In the genomic region with DNA sequence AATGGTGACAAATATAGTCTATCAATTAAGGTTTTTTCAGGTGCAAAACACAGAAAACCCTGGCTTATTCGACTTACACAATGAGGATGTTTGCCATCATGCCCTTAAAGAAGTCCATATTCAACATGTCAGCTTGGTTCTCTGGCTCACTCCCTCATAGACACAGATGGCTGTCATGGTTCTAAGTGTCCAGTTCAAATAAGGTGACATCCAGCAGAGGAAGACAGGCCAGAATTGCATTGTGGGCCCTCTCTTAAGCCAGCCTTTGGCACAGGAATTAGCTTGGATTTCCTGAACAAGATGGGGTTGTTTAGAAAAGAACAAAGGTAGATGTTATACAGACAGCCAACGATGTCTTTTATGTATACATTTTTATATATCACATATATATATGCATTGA, we compare ENCODE assay signal across 17 cellular contexts. TPM values are rescaled to one million over a fixed set of nuclear protein-coding genes. Genes with fewer than 3 reads are reported as not detected.
DNase-seq lines count a peak whose midpoint lies in the region; ATAC-seq and TF ChIP-seq lines count a peak whose summit lies in the region.
"Had no signal": no experiment of that assay in that cellular context is flagged by ENCODE, and none has a peak within 500 bp of the region (broad histone marks: within the 10 kb centered on the region; RNA-seq: fewer than 3 reads in every experiment).

No MANE protein-coding gene starts in this region.

- no peak overlapping the region for H2BK5ac ChIP-seq in mesenchymal stem cell (ENCODE audit: low read depth, low read length, poor library complexity, severe bottlenecking)

- H3K14ac ChIP-seq in mesenchymal stem cell (ENCODE audit: low read length in 2 of 2), result no peak overlapping the region

- no peak overlapping the region for H3K27ac ChIP-seq in heart left ventricle
- H3K27ac ChIP-seq in left ventricle myocardium inferior (replicated peaks), result no peak overlapping the region
- H3K27ac ChIP-seq in heart right ventricle, result no peak overlapping the region
- no peak overlapping the region for H3K27ac ChIP-seq in mesenchymal stem cell (ENCODE audit: low read length, poor library complexity, severe bottlenecking)
- H3K27ac ChIP-seq: BLaER1 treated with 17β-estradiol and CSF1 and Interleukin-3, amounts not matched to agents 10 nM and 100 nM; HL-60 had no signal

- no peak overlapping the region for H3K4ac ChIP-seq in mesenchymal stem cell (ENCODE audit: low read depth in 1 of 2, low read length in 2 of 2)

- H3K4me3 ChIP-seq in heart left ventricle (no peak overlapping the region), left ventricle myocardium inferior (no peak overlapping the region), heart right ventricle (no peak overlapping the region), mesenchymal stem cell (ENCODE audit: insufficient read depth in 1 of 2, low read depth in 1 of 2, low read length in 2 of 2) (no peak overlapping the region)
- H3K4me3 ChIP-seq: BLaER1 treated with 17β-estradiol and CSF1 and Interleukin-3, amounts not matched to agents 10 nM and 100 nM; GM23338 had no signal

- no peak overlapping the region for H2BK12ac ChIP-seq in mesenchymal stem cell (ENCODE audit: low read length in 2 of 2)

- no peak overlapping the region for H2AK5ac ChIP-seq in mesenchymal stem cell (ENCODE audit: low read length, severe bottlenecking)

- DNase-seq in NCI-H2029 (lab: John Stamatoyannopoulos, UW) (peak; percentile 39), NCI-H2029 treated with DMSO at 0.1 percent for 48 hours (lab: John Stamatoyannopoulos, UW) (no peak), heart left ventricle (no peak), left ventricle myocardium inferior (no peak), heart right ventricle (no peak), mesenchymal stem cell (no peak)
- DNase-seq in activated naive CD4-positive, alpha-beta T cell treated with anti-CD3 and anti-CD28 coated beads, Interleukin-2, amount 50 U/mL, for 72 hours (ENCODE audit: low spot score in 2 of 2), result no peak
- DNase-seq: 8988T; Calu3; CD8-positive, alpha-beta T cell; GDM1; HCEC 1CT had no signal

- intact Hi-C loops in heart left ventricle (cut with DNase I) (no loop called here), left ventricle myocardium inferior (cut with micrococcal nuclease) (no loop called here), heart right ventricle (cut with DNase I) (no loop called here)

- no peak for TF ChIP-seq POLR2A in heart left ventricle (IDR thresholded peaks at IDR 0.05)

- no peaks in the 10 kb centered on the region for H3K9me3 ChIP-seq in heart left ventricle
- no peaks in the 10 kb centered on the region for H3K9me3 ChIP-seq in left ventricle myocardium inferior (replicated peaks)
- H3K9me3 ChIP-seq in heart right ventricle, result no peaks in the 10 kb centered on the region
- H3K9me3 ChIP-seq in mesenchymal stem cell (ENCODE audit: control insufficient read depth, low read length), result no peaks in the 10 kb centered on the region

- no peak overlapping the region for H2BK15ac ChIP-seq in mesenchymal stem cell (ENCODE audit: low read depth, poor library complexity, severe bottlenecking)

- H3K9ac ChIP-seq in mesenchymal stem cell (ENCODE audit: low read length), result no peak overlapping the region
- H3K9ac ChIP-seq: BLaER1 treated with 17β-estradiol and CSF1 and Interleukin-3, amounts not matched to agents 10 nM and 100 nM had no signal

- peak overlapping the region; percentile 10 for H4K91ac ChIP-seq in mesenchymal stem cell (ENCODE audit: low read length)

- H3K4me1 ChIP-seq in heart left ventricle (peaks cover 0 to 13% (median 1%) of the 10 kb centered on the region in 12 donors), left ventricle myocardium inferior (peaks cover 12% of the 10 kb centered on the region), heart right ventricle (peaks cover 0 to 15% (median 5%) of the 10 kb centered on the region in 9 donors), mesenchymal stem cell (ENCODE audit: control insufficient read depth, insufficient read depth, low read depth, low read length) (peaks cover 8% of the 10 kb centered on the region)

- no peak overlapping the region for H3K18ac ChIP-seq in mesenchymal stem cell (ENCODE audit: low read depth in 1 of 2, low read length in 2 of 2)

- H2AFZ ChIP-seq in mesenchymal stem cell (ENCODE audit: low read depth, low read length), result no peak overlapping the region
- H2AFZ ChIP-seq: GM23338 had no signal

- no peaks in the 10 kb centered on the region for H3K79me1 ChIP-seq in mesenchymal stem cell (replicated peaks; ENCODE audit: low read length, poor library complexity, severe bottlenecking)

- H3K36me3 Mint-ChIP-seq in activated naive CD4-positive, alpha-beta T cell treated with anti-CD3 and anti-CD28 coated beads, Interleukin-2, amount 50 U/mL, for 72 hours, result no peaks in the 10 kb centered on the region
- H3K36me3 Mint-ChIP-seq: CD8-positive, alpha-beta T cell had no signal

- H3K4me2 ChIP-seq in mesenchymal stem cell (ENCODE audit: low read length, poor library complexity, severe bottlenecking), result no peak overlapping the region
- H3K4me2 ChIP-seq: BLaER1 treated with 17β-estradiol and CSF1 and Interleukin-3, amounts not matched to agents 10 nM and 100 nM; GM23338 had no signal

- no peak overlapping the region for H2BK120ac ChIP-seq in mesenchymal stem cell (ENCODE audit: low read depth, low read length)

- TF ChIP-seq CTCF in heart left ventricle (IDR thresholded peaks at IDR 0.05) (no peak), left ventricle myocardium inferior (IDR thresholded peaks at IDR 0.05; ENCODE audit: borderline replicate concordance) (no peak), heart right ventricle (IDR thresholded peaks at IDR 0.05) (no peak)

- WGBS in heart left ventricle, 4 donors, result 51 to 67% (median 58%) methylated on average over 2 of the region's 2 CpGs
- WGBS in heart right ventricle, 2 donors, result 48 to 54% methylated on average over 2 of the region's 2 CpGs
- WGBS in mesenchymal stem cell, result 100% methylated on average over 1 of the region's 2 CpGs

- no peaks in the 10 kb centered on the region for H3K36me3 ChIP-seq in heart left ventricle
- no peaks in the 10 kb centered on the region for H3K36me3 ChIP-seq in left ventricle myocardium inferior
- H3K36me3 ChIP-seq in heart right ventricle, result no peaks in the 10 kb centered on the region
- H3K36me3 ChIP-seq in mesenchymal stem cell (ENCODE audit: control insufficient read depth in 1 of 2, insufficient read depth in 2 of 2, low read depth in 1 of 2, low read length in 2 of 2), result no peaks in the 10 kb centered on the region
- H3K36me3 ChIP-seq: BLaER1 treated with 17β-estradiol and CSF1 and Interleukin-3, amounts not matched to agents 10 nM and 100 nM had no signal

- no peak overlapping the region for H3K23ac ChIP-seq in mesenchymal stem cell (ENCODE audit: low read length in 2 of 2)

- no peaks in the 10 kb centered on the region for H3K27me3 ChIP-seq in heart left ventricle
- H3K27me3 ChIP-seq in left ventricle myocardium inferior (ENCODE audit: low read depth), result no peaks in the 10 kb centered on the region
- no peaks in the 10 kb centered on the region for H3K27me3 ChIP-seq in heart right ventricle
- H3K27me3 ChIP-seq in mesenchymal stem cell (ENCODE audit: control insufficient read depth in 1 of 2, insufficient read depth in 1 of 2, low read length in 2 of 2), result peaks cover 0 to 3% of the 10 kb centered on the region in 2 experiments
- H3K27me3 ChIP-seq: BLaER1 treated with 17β-estradiol and CSF1 and Interleukin-3, amounts not matched to agents 10 nM and 100 nM had no signal

- ATAC-seq in heart left ventricle, result peak in 3 of 4 donors; percentile 38 to 63 (median 44)
- peak in 5 of 8 donors; percentile 28 to 74 (median 48) for ATAC-seq in heart right ventricle
- ATAC-seq in HG02763 (IDR thresholded peaks at IDR 0.05; ENCODE audit: unreplicated experiment), result no peak
- no peak for ATAC-seq in activated naive CD4-positive, alpha-beta T cell treated with anti-CD3 and anti-CD28 coated beads, Interleukin-2, amount 50 U/mL, for 72 hours
- ATAC-seq: CD8-positive, alpha-beta T cell; GM23338 had no signal

- H3K9me3 Mint-ChIP-seq in activated naive CD4-positive, alpha-beta T cell treated with anti-CD3 and anti-CD28 coated beads, Interleukin-2, amount 50 U/mL, for 72 hours, result no peaks in the 10 kb centered on the region
- H3K9me3 Mint-ChIP-seq: CD8-positive, alpha-beta T cell; GM23338 had no signal

- no peak overlapping the region for H4K8ac ChIP-seq in mesenchymal stem cell (ENCODE audit: low read length)

- H3K27ac Mint-ChIP-seq in activated naive CD4-positive, alpha-beta T cell treated with anti-CD3 and anti-CD28 coated beads, Interleukin-2, amount 50 U/mL, for 72 hours, result no peak overlapping the region
- H3K27ac Mint-ChIP-seq: B cell; CD8-positive, alpha-beta T cell; GM23338 had no signal

RNA-seq across cellular contexts. Expression of gene SLC1A4, which starts 18.7 kb away (rescaled TPM):
- 10 to 100 TPM in 5 of 9 donors, 1 to 10 TPM in 4; 5.8 to 22.4 (median 10.8) TPM for total RNA-seq in heart left ventricle
- polyA plus RNA-seq in heart left ventricle, result 10 to 100 TPM in 1 of 2 donors, 1 to 10 TPM in 1; 3.0 to 19.5 TPM
- total RNA-seq in left ventricle myocardium inferior, result 13.2 TPM
- 10 to 100 TPM in 6 of 10 donors, 1 to 10 TPM in 4; 3.5 to 18.7 (median 11.3) TPM for total RNA-seq in heart right ventricle
- 10 to 100 TPM in 1 of 2 donors, 1 to 10 TPM in 1; 2.1 to 14.2 TPM for polyA plus RNA-seq in heart right ventricle
- polyA plus RNA-seq in mesenchymal stem cell (2013, experiment 1 of 2), result 14.3 TPM
- 15.0 TPM for polyA plus RNA-seq in mesenchymal stem cell (2013, experiment 2 of 2)
- total RNA-seq in activated naive CD4-positive, alpha-beta T cell treated with anti-CD3 and anti-CD28 coated beads, Interleukin-2, amount 50 U/mL, for 72 hours, result 10 to 100 TPM in 1 of 2 donors, 1 to 10 TPM in 1; 4.1 to 16.9 TPM

Comparison
In these comparisons a context has a peak if more than half of its experiments do, and no peak if none do; other contexts are left out.
1. ATAC-seq: peak in heart left ventricle (3 of 4) and heart right ventricle (5 of 8); none in HG02763 (single experiment) and activated naive CD4-positive, alpha-beta T cell treated with anti-CD3 and anti-CD28 coated beads, Interleukin-2, amount 50 U/mL, for 72 hours (0 of 2).